In the genomic region with DNA sequence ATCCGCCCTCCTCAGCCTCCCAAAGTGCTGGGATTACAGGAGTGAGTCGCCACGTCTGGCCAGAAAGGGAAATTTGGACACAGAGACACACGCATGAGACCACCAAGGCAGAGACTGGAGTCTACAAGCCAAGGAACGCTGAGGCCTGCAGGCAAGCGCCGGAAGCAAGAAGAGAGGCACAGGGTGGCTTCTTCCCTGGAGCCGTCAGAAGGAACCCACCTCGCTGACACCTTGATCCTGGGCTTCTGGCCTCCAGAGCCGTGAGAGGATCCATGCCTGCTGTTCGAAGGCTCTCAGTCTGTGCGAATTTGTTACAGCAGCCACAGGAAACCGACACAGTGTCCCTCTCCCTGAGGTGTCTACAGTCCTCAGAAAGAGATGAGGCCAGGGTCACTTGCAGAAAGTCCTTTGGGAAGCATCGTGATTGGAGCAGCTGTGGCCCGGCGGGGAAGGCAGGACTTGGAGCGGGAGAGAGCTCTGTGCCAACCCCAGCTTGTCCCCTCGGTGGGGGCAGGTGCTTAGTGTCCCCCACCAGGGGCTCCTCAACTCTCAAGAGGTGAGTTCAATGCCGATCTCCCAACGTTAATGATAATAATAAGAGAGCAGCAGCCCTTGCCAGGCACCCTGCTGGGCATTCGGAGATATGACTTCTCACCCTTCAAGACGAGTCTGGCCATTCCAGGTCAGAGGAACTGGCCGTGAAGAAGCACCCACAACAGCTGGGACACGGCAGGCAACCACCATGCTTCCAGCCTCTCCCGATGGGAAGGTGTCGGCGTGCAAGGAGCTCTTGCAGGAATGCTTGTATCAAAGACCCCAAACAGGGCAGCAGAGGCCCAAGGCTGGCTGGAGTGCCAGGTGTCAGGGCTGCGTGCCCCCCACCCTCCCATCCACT, we compare ENCODE assay signal across 2 cellular contexts.
TF ChIP-seq lines count a peak whose summit lies in the region.

No MANE protein-coding gene starts in this region.

TF ChIP-seq in H1, 55 proteins besides CTCF, POLR2A, EP300 and RAD21 (continued from another document):
- TF ChIP-seq TEAD4 (IDR thresholded peaks at IDR 0.05; ENCODE audit: low read depth, low read length): no peak
- no peak for TF ChIP-seq JUND (IDR thresholded peaks at IDR 0.05; ENCODE audit: low read length)

TF ChIP-seq in GM23338, 12 proteins besides CTCF, POLR2A, EP300 and RAD21 (continued from another document):
- TF ChIP-seq, protein P1, sequence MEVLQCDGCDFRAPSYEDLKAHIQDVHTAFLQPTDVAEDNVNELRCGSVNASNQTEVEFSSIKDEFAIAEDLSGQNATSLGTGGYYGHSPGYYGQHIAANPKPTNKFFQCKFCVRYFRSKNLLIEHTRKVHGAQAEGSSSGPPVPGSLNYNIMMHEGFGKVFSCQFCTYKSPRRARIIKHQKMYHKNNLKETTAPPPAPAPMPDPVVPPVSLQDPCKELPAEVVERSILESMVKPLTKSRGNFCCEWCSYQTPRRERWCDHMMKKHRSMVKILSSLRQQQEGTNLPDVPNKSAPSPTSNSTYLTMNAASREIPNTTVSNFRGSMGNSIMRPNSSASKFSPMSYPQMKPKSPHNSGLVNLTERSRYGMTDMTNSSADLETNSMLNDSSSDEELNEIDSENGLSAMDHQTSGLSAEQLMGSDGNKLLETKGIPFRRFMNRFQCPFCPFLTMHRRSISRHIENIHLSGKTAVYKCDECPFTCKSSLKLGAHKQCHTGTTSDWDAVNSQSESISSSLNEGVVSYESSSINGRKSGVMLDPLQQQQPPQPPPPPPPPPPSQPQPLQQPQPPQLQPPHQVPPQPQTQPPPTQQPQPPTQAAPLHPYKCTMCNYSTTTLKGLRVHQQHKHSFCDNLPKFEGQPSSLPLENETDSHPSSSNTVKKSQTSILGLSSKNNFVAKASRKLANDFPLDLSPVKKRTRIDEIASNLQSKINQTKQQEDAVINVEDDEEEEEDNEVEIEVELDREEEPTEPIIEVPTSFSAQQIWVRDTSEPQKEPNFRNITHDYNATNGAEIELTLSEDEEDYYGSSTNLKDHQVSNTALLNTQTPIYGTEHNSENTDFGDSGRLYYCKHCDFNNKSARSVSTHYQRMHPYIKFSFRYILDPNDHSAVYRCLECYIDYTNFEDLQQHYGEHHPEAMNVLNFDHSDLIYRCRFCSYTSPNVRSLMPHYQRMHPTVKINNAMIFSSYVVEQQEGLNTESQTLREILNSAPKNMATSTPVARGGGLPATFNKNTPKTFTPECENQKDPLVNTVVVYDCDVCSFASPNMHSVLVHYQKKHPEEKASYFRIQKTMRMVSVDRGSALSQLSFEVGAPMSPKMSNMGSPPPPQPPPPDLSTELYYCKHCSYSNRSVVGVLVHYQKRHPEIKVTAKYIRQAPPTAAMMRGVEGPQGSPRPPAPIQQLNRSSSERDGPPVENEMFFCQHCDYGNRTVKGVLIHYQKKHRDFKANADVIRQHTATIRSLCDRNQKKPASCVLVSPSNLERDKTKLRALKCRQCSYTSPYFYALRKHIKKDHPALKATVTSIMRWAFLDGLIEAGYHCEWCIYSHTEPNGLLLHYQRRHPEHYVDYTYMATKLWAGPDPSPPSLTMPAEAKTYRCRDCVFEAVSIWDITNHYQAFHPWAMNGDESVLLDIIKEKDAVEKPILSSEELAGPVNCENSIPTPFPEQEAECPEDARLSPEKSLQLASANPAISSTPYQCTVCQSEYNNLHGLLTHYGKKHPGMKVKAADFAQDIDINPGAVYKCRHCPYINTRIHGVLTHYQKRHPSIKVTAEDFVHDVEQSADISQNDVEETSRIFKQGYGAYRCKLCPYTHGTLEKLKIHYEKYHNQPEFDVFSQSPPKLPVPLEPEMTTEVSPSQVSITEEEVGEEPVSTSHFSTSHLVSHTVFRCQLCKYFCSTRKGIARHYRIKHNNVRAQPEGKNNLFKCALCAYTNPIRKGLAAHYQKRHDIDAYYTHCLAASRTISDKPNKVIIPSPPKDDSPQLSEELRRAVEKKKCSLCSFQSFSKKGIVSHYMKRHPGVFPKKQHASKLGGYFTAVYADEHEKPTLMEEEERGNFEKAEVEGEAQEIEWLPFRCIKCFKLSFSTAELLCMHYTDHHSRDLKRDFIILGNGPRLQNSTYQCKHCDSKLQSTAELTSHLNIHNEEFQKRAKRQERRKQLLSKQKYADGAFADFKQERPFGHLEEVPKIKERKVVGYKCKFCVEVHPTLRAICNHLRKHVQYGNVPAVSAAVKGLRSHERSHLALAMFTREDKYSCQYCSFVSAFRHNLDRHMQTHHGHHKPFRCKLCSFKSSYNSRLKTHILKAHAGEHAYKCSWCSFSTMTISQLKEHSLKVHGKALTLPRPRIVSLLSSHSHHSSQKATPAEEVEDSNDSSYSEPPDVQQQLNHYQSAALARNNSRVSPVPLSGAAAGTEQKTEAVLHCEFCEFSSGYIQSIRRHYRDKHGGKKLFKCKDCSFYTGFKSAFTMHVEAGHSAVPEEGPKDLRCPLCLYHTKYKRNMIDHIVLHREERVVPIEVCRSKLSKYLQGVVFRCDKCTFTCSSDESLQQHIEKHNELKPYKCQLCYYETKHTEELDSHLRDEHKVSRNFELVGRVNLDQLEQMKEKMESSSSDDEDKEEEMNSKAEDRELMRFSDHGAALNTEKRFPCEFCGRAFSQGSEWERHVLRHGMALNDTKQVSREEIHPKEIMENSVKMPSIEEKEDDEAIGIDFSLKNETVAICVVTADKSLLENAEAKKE (CRISPR knock-in tag; IDR thresholded peaks at IDR 0.05): no peak
- no peak for TF ChIP-seq STAT1 (IDR thresholded peaks at IDR 0.05; ENCODE audit: unreplicated experiment)
